ENCODE assay signal across 20 cellular contexts in genomic region chr4:147824316-147824715, GRCh38.
A peak's percentile ranks its signal among the peaks of the same experiment; 100 is the strongest.
DNase-seq lines count a peak whose midpoint lies in the region; ATAC-seq, FAIRE-seq and TF ChIP-seq lines count a peak whose summit lies in the region.
"Had no signal": no experiment of that assay in that cellular context is flagged by ENCODE, and none has a peak within 500 bp of the region (broad histone marks: within the 10 kb centered on the region; RNA-seq: fewer than 3 reads in every experiment).

No MANE protein-coding gene starts in this region.

- no peak for TF ChIP-seq CTCF in left ventricle myocardium inferior (IDR thresholded peaks at IDR 0.05; ENCODE audit: borderline replicate concordance)
- TF ChIP-seq CTCF in bronchial epithelial cell (IDR thresholded peaks at IDR 0.05; ENCODE audit: insufficient read depth, low read length, severe bottlenecking), result no peak
- TF ChIP-seq CTCF in gastroesophageal sphincter (IDR thresholded peaks at IDR 0.05), result no peak

- no peak for TF ChIP-seq EP300 in gastroesophageal sphincter (IDR thresholded peaks at IDR 0.05)

- H3K9me3 ChIP-seq in left ventricle myocardium inferior (replicated peaks) (no peaks in the 10 kb centered on the region), gastroesophageal sphincter (no peaks in the 10 kb centered on the region), stomach smooth muscle (ENCODE audit: control insufficient read depth in 2 of 2, low read length in 2 of 2) (no peaks in the 10 kb centered on the region)
- H3K9me3 ChIP-seq: SJSA1 had no signal

- intact Hi-C loops in left ventricle myocardium inferior (cut with micrococcal nuclease) (no loop called here), Right ventricle myocardium inferior (cut with DNase I) (loop anchor here (5.0 kb wide), 1 partner anchor 52 kb away; no protein-coding TSS in a partner anchor)

- no peak overlapping the region for H3K9ac ChIP-seq in stomach smooth muscle (ENCODE audit: low read length in 2 of 2)

- no peak for ATAC-seq in Right ventricle myocardium inferior
- ATAC-seq in gastroesophageal sphincter, result no peak
- ATAC-seq in HG02852 (IDR thresholded peaks at IDR 0.05; ENCODE audit: unreplicated experiment), result no peak
- no peak for ATAC-seq in HG03432 (IDR thresholded peaks at IDR 0.05; ENCODE audit: unreplicated experiment)
- ATAC-seq: GM23338 had no signal

- peaks cover 14% of the 10 kb centered on the region for H3K36me3 ChIP-seq in left ventricle myocardium inferior
- H3K36me3 ChIP-seq in bronchial epithelial cell (ENCODE audit: control insufficient read depth, insufficient read depth, low read length), result no peaks in the 10 kb centered on the region
- peaks cover 0 to 32% of the 10 kb centered on the region in 2 donors for H3K36me3 ChIP-seq in gastroesophageal sphincter
- H3K36me3 ChIP-seq in stomach smooth muscle (ENCODE audit: control insufficient read depth in 2 of 2, insufficient read depth in 2 of 2, low read length in 2 of 2), result peaks cover 7 to 8% of the 10 kb centered on the region in 2 donors

- H3K27me3 ChIP-seq in left ventricle myocardium inferior (ENCODE audit: low read depth) (no peaks in the 10 kb centered on the region), bronchial epithelial cell (ENCODE audit: control insufficient read depth, insufficient read depth, low read length) (no peaks in the 10 kb centered on the region), gastroesophageal sphincter (no peaks in the 10 kb centered on the region), stomach smooth muscle (ENCODE audit: control insufficient read depth in 1 of 2, insufficient read depth in 2 of 2, low read length in 2 of 2) (no peaks in the 10 kb centered on the region)
- H3K27me3 ChIP-seq: SJSA1 had no signal

- H3K4me3 ChIP-seq in left ventricle myocardium inferior, result no peak overlapping the region
- H3K4me3 ChIP-seq in bronchial epithelial cell (ENCODE audit: low read depth, low read length), result no peak overlapping the region
- H3K4me3 ChIP-seq in gastroesophageal sphincter, result no peak overlapping the region
- H3K4me3 ChIP-seq in stomach smooth muscle (ENCODE audit: low read length in 2 of 2), result peak overlapping the region in 1 of 2 donors; percentile 15
- H3K4me3 ChIP-seq: GM23338, SJSA1 had no signal

- WGBS in gastroesophageal sphincter (ENCODE audit: low coverage in 1 of 2), 2 donors, result 82 to 85% methylated on average over 2 to 5 of the region's 5 CpGs

- FAIRE-seq in bronchial epithelial cell (lab: Jason Lieb, UNC), result no peak

- no peak for TF ChIP-seq POLR2A in gastroesophageal sphincter (IDR thresholded peaks at IDR 0.05)

- no peak for DNase-seq in left ventricle myocardium inferior
- DNase-seq in Right ventricle myocardium inferior (ENCODE audit: missing footprints), result no peak
- DNase-seq in bronchial epithelial cell (ENCODE audit: low read depth), result peak; percentile 57
- DNase-seq in OCI-M2 (lab: John Stamatoyannopoulos, UW; ENCODE audit: unreplicated experiment), result no peak
- DNase-seq: COR-L47, GDM1, HCEC 1CT, NCI-H1092 treated with DMSO at 0.1 percent for 48 hours, NCI-H1694, NCI-H2227 treated with DMSO at 0.1 percent for 48 hours, NCI-H510A treated with DMSO at 0.1 percent for 48 hours, NCI-H774, OCI-M1, RPMI8226 had no signal

- H3K4me1 ChIP-seq in left ventricle myocardium inferior, result peaks cover 96% of the 10 kb centered on the region
- H3K4me1 ChIP-seq in gastroesophageal sphincter, result peaks cover 39 to 100% (median 51%) of the 10 kb centered on the region in 3 donors
- H3K4me1 ChIP-seq in stomach smooth muscle (ENCODE audit: control insufficient read depth, insufficient read depth, low read length), result peaks cover 56% of the 10 kb centered on the region

- H3K27ac ChIP-seq in left ventricle myocardium inferior (replicated peaks), result peak overlapping the region; percentile 92
- peak overlapping the region; percentile 70 to 96 (median 88) for H3K27ac ChIP-seq in gastroesophageal sphincter
- H3K27ac ChIP-seq in stomach smooth muscle (ENCODE audit: low read length), result peak overlapping the region; percentile 37
- H3K27ac ChIP-seq: SJSA1 had no signal

Comparison
In these comparisons a context has a peak if more than half of its experiments do, and no peak if none do; other contexts are left out.
1. H3K27ac ChIP-seq: peak in every context shown above with its lines; median percentile 92 in left ventricle myocardium inferior; 88 in gastroesophageal sphincter; 37 in stomach smooth muscle.